In the genomic region with DNA sequence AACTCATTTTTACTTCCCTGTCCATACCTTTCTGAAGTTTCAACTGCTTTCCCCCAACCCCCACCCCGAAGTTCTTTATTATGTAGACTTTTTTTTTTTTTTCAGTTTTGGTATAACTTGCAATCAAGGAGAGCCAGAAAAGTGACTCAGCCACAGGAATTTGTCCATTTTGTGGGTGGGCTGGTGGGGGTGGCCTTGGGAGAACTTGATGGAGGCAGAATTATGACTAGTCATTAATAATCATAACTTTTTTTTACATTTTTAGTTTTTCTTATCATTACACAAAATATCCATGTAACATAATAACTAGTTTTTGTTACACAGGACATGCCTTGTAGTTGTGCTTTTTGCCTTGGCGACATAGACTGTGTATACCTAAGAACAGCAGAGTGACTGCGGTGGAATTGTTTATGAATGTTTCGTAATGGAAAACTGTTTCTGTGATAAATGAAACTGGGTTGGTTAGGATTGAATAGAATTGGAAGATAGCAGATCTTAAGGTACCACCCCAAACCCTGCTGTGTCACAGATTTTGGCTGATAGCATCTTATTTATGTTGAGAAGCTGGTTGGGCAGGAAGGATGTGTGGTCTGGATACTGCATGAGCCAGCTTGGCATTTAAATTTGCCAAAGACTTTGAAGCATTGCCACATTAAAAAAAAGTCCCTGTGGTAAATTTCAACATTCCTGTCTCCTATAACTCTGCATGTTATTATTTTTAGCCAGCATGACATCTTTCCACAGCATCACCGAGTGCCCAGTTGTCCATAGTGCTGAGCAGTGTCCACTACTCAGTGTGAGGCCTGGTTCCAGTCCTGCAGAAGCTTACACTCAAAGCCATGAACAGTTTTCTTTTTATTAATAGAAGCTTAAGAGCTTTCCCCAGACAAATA, we compare ENCODE assay signal across 11 cellular contexts. TPM values are rescaled to one million over a fixed set of nuclear protein-coding genes. Genes with fewer than 3 reads are reported as not detected.
DNase-seq lines count a peak whose midpoint lies in the region; ATAC-seq, FAIRE-seq and TF ChIP-seq lines count a peak whose summit lies in the region.
"Had no signal": no experiment of that assay in that cellular context is flagged by ENCODE, and none has a peak within 500 bp of the region (broad histone marks: within the 10 kb centered on the region; RNA-seq: fewer than 3 reads in every experiment).

No MANE protein-coding gene starts in this region.

- POLR2A ChIA-PET in endothelial cell of umbilical vein (lab: Charles Lee), result no interaction called here

- peaks cover 7% of the 10 kb centered on the region for H3K27me3 Mint-ChIP-seq in T-helper 17 cell
- peaks cover 43% of the 10 kb centered on the region for H3K27me3 Mint-ChIP-seq in stimulated activated naive CD8-positive, alpha-beta T cell treated with anti-CD3 and anti-CD28 coated beads, Interleukin-15, amount 100 ng/mL, for 72 hours

- H3K4me2 ChIP-seq in endothelial cell of umbilical vein (ENCODE audit: insufficient read depth, low read length), result peak overlapping the region; percentile 47

- TF ChIP-seq POLR2A in endothelial cell of umbilical vein (IDR thresholded peaks at IDR 0.05; ENCODE audit: low read depth, low read length), result no peak

- peak overlapping the region; percentile 70 for H2AFZ ChIP-seq in endothelial cell of umbilical vein (ENCODE audit: low read depth, low read length)

- no peaks in the 10 kb centered on the region for H3K27me3 ChIP-seq in endothelial cell of umbilical vein (ENCODE audit: control insufficient read depth in 2 of 2, insufficient read depth in 2 of 2, low read length in 2 of 2)
- H3K27me3 ChIP-seq: upper lobe of left lung had no signal

- H3K27ac ChIP-seq in endothelial cell of umbilical vein (ENCODE audit: insufficient read depth, low read depth, low read length), result peak overlapping the region; percentile 41

- peak; percentile 99 for ATAC-seq in T-helper 17 cell
- ATAC-seq in stimulated activated naive CD8-positive, alpha-beta T cell treated with anti-CD3 and anti-CD28 coated beads, Interleukin-15, amount 100 ng/mL, for 72 hours, result peak; percentile 87
- no peak for ATAC-seq in GM21737 (IDR thresholded peaks at IDR 0.05; ENCODE audit: unreplicated experiment)

- dilution Hi-C loops in endothelial cell of umbilical vein (cut with MboI; ENCODE audit: extremely low pct_ligation_motif_present, low sequenced_read_pairs), result no loop called here

- no TSS peak for BruUV-seq in endothelial cell of umbilical vein (replicated peaks; lab: Mats Ljungman, UMichigan)

- DNase-seq in activated naive CD4-positive, alpha-beta T cell treated with Interleukin-2 at 50 U/mL for 16 hours, result peak; percentile 22
- DNase-seq in activated naive CD4-positive, alpha-beta T cell (lab: John Stamatoyannopoulos, UW), result no peak
- DNase-seq in T-helper 17 cell (peak in 2 of 3 donors; percentile 13 to 21), endothelial cell of umbilical vein (ENCODE audit: low read depth, low spot score) (peak; percentile 63), NCI-H2107 (lab: John Stamatoyannopoulos, UW) (no peak), iPS-NIHi11 (ENCODE audit: low spot score) (no peak)
- peak in 1 of 2 donors; percentile 18 for DNase-seq in stimulated activated naive CD8-positive, alpha-beta T cell treated with anti-CD3 and anti-CD28 coated beads, Interleukin-15, amount 100 ng/mL, for 72 hours
- DNase-seq: Kasumi-1, upper lobe of left lung had no signal

- no peaks in the 10 kb centered on the region for H3K9me3 Mint-ChIP-seq in stimulated activated naive CD8-positive, alpha-beta T cell treated with anti-CD3 and anti-CD28 coated beads, Interleukin-15, amount 100 ng/mL, for 72 hours

- peak; percentile 55 for FAIRE-seq in endothelial cell of umbilical vein (lab: Jason Lieb, UNC)

- CTCF ChIA-PET in endothelial cell of umbilical vein (lab: Charles Lee), result interaction anchor here (1.1 kb wide), 1 partner anchor 10 kb away, joined by 3 read pairs; no protein-coding TSS in a partner anchor

- H3K9ac ChIP-seq in endothelial cell of umbilical vein (replicated peaks; ENCODE audit: extremely low read depth, insufficient read depth, low read length), result no peak overlapping the region

- peaks cover 3% of the 10 kb centered on the region for H3K36me3 Mint-ChIP-seq in T-helper 17 cell (ENCODE audit: low read depth)
- H3K36me3 Mint-ChIP-seq: CD4-positive, CD25-positive, alpha-beta regulatory T cell had no signal

- H3K79me2 ChIP-seq in endothelial cell of umbilical vein (ENCODE audit: control insufficient read depth, insufficient read depth, low read length), result no peaks in the 10 kb centered on the region

- no peaks in the 10 kb centered on the region for H4K20me1 ChIP-seq in endothelial cell of umbilical vein (replicated peaks; ENCODE audit: control insufficient read depth, extremely low read depth, insufficient read depth, low read length)

- no peaks in the 10 kb centered on the region for H3K9me3 ChIP-seq in T-helper 17 cell (ENCODE audit: control insufficient read depth, low read length, poor library complexity, severe bottlenecking)
- no peaks in the 10 kb centered on the region for H3K9me3 ChIP-seq in endothelial cell of umbilical vein (replicated peaks; ENCODE audit: control insufficient read depth, insufficient read depth, low read length)
- H3K9me3 ChIP-seq: upper lobe of left lung had no signal

- TF ChIP-seq CTCF in endothelial cell of umbilical vein (IDR thresholded peaks at IDR 0.05; ENCODE audit: extremely low read depth in 1 of 2, insufficient read depth in 1 of 2, low read depth in 1 of 2, low read length in 2 of 2), result no peak

- H3K4me1 ChIP-seq in endothelial cell of umbilical vein (ENCODE audit: control insufficient read depth, extremely low read depth, insufficient read depth, low read length), result peaks cover 11% of the 10 kb centered on the region

- no peak overlapping the region for H3K4me3 ChIP-seq in endothelial cell of umbilical vein (replicated peaks in 1 of 3; ENCODE audit: insufficient read depth in 1 of 3, low read depth in 1 of 3, low read length in 3 of 3)
- H3K4me3 ChIP-seq: upper lobe of left lung had no signal

- H3K9me1 ChIP-seq in endothelial cell of umbilical vein (replicated peaks; ENCODE audit: control insufficient read depth, extremely low read depth, insufficient read depth, low read length), result no peaks in the 10 kb centered on the region

- peaks cover 25% of the 10 kb centered on the region for H3K4me1 Mint-ChIP-seq in T-helper 17 cell
- peaks cover 18% of the 10 kb centered on the region for H3K4me1 Mint-ChIP-seq in stimulated activated naive CD8-positive, alpha-beta T cell treated with anti-CD3 and anti-CD28 coated beads, Interleukin-15, amount 100 ng/mL, for 72 hours

- H3K27ac Mint-ChIP-seq in T-helper 17 cell, result peak overlapping the region; percentile 82
- peak overlapping the region; percentile 16 to 29 for H3K27ac Mint-ChIP-seq in stimulated activated naive CD8-positive, alpha-beta T cell treated with anti-CD3 and anti-CD28 coated beads, Interleukin-15, amount 100 ng/mL, for 72 hours
- H3K27ac Mint-ChIP-seq: CD4-positive, CD25-positive, alpha-beta regulatory T cell had no signal

- intact Hi-C loops in endothelial cell of umbilical vein (cut with micrococcal nuclease), result no loop called here

- no peaks in the 10 kb centered on the region for H3K36me3 ChIP-seq in endothelial cell of umbilical vein (ENCODE audit: control insufficient read depth in 2 of 2, extremely low read depth in 1 of 2, insufficient read depth in 2 of 2, low read length in 2 of 2)
- H3K36me3 ChIP-seq: upper lobe of left lung had no signal

- H3K4me3 Mint-ChIP-seq in T-helper 17 cell, result no peak overlapping the region
- H3K4me3 Mint-ChIP-seq in stimulated activated naive CD8-positive, alpha-beta T cell treated with anti-CD3 and anti-CD28 coated beads, Interleukin-15, amount 100 ng/mL, for 72 hours, result no peak overlapping the region

TF ChIP-seq in endothelial cell of umbilical vein, 7 proteins besides CTCF, POLR2A, EP300 and RAD21:
- TF ChIP-seq EZH2 (IDR thresholded peaks at IDR 0.05; ENCODE audit: borderline replicate concordance, low read depth, low read length, severe bottlenecking), result no peak
- TF ChIP-seq FOS (IDR thresholded peaks at IDR 0.05; ENCODE audit: borderline replicate concordance, insufficient read depth, low read length), result no peak
- peak; percentile 91 for TF ChIP-seq GATA2 (IDR thresholded peaks at IDR 0.05; ENCODE audit: insufficient read depth, insufficient read length, low read depth, low read length)
- no peak for TF ChIP-seq JUN (IDR thresholded peaks at IDR 0.05; ENCODE audit: borderline replicate concordance, insufficient read depth, insufficient read length, low read depth)
- no peak for TF ChIP-seq MYC (IDR thresholded peaks at IDR 0.05; ENCODE audit: low read depth, low read length)

RNA-seq across cellular contexts. Expression of a gene that starts 30.7 kb away (rescaled TPM):
- total RNA-seq in T-helper 17 cell (1 to 10 TPM in 1 of 2 donors, not detected in 1; 1.4 TPM), endothelial cell of umbilical vein (not detected in 2 replicates)
- polyA plus RNA-seq in endothelial cell of umbilical vein, result not detected in 2 replicates
- not detected in 2 replicates for polyA plus RNA-seq in endothelial cell of umbilical vein (2011; cell fraction: cytosol; rRNA removed)
- polyA plus RNA-seq in endothelial cell of umbilical vein (2011; cell fraction: nucleus; rRNA removed), result not detected in 2 replicates
- not detected in 2 replicates for polyA plus RNA-seq in endothelial cell of umbilical vein (2012)
- not detected in 2 replicates for polyA minus RNA-seq in endothelial cell of umbilical vein
- polyA minus RNA-seq in endothelial cell of umbilical vein (2011; cell fraction: cytosol; rRNA and poly(A)+ RNA removed), result not detected
- not detected in 2 replicates for polyA minus RNA-seq in endothelial cell of umbilical vein (2011; cell fraction: nucleus; rRNA and poly(A)+ RNA removed)
- total RNA-seq: CD4-positive, CD25-positive, alpha-beta regulatory T cell had no signal
- polyA plus RNA-seq: CD4-positive, CD25-positive, alpha-beta regulatory T cell had no signal

Comparison
In these comparisons a context has a peak if more than half of its experiments do, and no peak if none do; other contexts are left out.
1. DNase-seq: peak in activated naive CD4-positive, alpha-beta T cell treated with Interleukin-2 at 50 U/mL for 16 hours (single experiment), T-helper 17 cell (2 of 3) and endothelial cell of umbilical vein (single experiment); none in activated naive CD4-positive, alpha-beta T cell (0 of 4), NCI-H2107 (single experiment) and iPS-NIHi11 (single experiment).